Comparison of ENCODE assay signal across 1 cellular context in the genomic region with DNA sequence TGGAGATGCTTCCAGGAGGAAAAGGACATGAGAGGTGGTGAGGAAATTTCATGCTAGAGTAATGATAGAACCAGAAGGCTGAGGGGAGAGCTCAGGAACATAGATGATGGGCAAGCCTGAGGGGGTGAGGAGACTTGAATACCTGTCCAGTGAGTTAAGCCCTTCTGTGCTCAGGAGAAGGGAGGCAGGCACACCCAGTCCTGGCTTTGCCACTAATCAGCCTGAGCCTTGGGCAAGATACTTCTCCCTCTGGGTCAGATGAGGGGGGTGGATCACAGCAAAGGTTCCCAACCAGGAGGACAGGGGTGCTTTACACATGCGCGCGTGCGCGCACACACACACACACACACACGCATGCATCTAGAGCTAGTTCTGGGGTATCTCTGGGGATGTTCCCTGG.
TF ChIP-seq lines count a peak whose summit lies in the region.

No MANE protein-coding gene starts in this region.

TF ChIP-seq in HCT116, 20 proteins besides CTCF, POLR2A, EP300 and RAD21 (continued from another document):
- TF ChIP-seq ZNF274 (IDR thresholded peaks at IDR 0.05; ENCODE audit: low read depth, low read length), result no peak
- no peak for TF ChIP-seq TCF7L2 (IDR thresholded peaks at IDR 0.05; ENCODE audit: borderline replicate concordance, extremely low read depth, insufficient read depth, insufficient read length)
- TF ChIP-seq CEBPB (IDR thresholded peaks at IDR 0.05; ENCODE audit: low read depth), result no peak
- TF ChIP-seq ELF1 (IDR thresholded peaks at IDR 0.05; ENCODE audit: borderline replicate concordance, low read depth), result no peak
